9 cellular contexts compared by ENCODE assay signal in genomic region chr1:51330331-51331201, GRCh38. TPM values are rescaled to one million over a fixed set of nuclear protein-coding genes. Genes with fewer than 3 reads are reported as not detected.
A peak's percentile ranks its signal among the peaks of the same experiment; 100 is the strongest.
DNase-seq lines count a peak whose midpoint lies in the region; ATAC-seq, FAIRE-seq and TF ChIP-seq lines count a peak whose summit lies in the region.
"Had no signal": no experiment of that assay in that cellular context is flagged by ENCODE, and none has a peak within 500 bp of the region (broad histone marks: within the 10 kb centered on the region; RNA-seq: fewer than 3 reads in every experiment).

TSS of gene TTC39A (minus strand) at chr1:51330562. CDS start at chr1:51330477, 85 bp downstream.

- H3K4me1 Mint-ChIP-seq in activated naive CD8-positive, alpha-beta T cell treated with anti-CD3 and anti-CD28 coated beads, Interleukin-2, amount 10 ng/mL, durations not matched to agents 7 days and 5 days, result peaks cover 5% of the 10 kb centered on the region
- peaks cover 14% of the 10 kb centered on the region for H3K4me1 Mint-ChIP-seq in stimulated activated effector memory CD8-positive, alpha-beta T cell treated with anti-CD3 and anti-CD28 coated beads, Interleukin-12 subunit alpha, Interleukin-12 subunit beta, amount 100 ng/mL, for 72 hours

- no peak within 1 kb of the TSS for H3K27ac Mint-ChIP-seq in activated naive CD8-positive, alpha-beta T cell treated with anti-CD3 and anti-CD28 coated beads, Interleukin-2, amount 10 ng/mL, durations not matched to agents 7 days and 5 days
- no peak within 1 kb of the TSS for H3K27ac Mint-ChIP-seq in stimulated activated effector memory CD8-positive, alpha-beta T cell treated with anti-CD3 and anti-CD28 coated beads, Interleukin-12 subunit alpha, Interleukin-12 subunit beta, amount 100 ng/mL, for 72 hours

- H3K4me1 ChIP-seq in A673 (ENCODE audit: insufficient read depth, low read length, poor library complexity, severe bottlenecking) (peaks cover 17% of the 10 kb centered on the region), iPS-15b (ENCODE audit: control insufficient read depth, insufficient read depth, low read length) (peaks cover 5% of the 10 kb centered on the region)

- H3K27me3 ChIP-seq in A673 (replicated peaks; ENCODE audit: insufficient read depth, low read depth, low read length, poor library complexity) (no peaks in the 10 kb centered on the region), iPS-15b (ENCODE audit: control insufficient read depth, insufficient read depth, low read length) (peaks cover 10% of the 10 kb centered on the region)

- ATAC-seq in GM19035 (IDR thresholded peaks at IDR 0.05; ENCODE audit: unreplicated experiment) (peak; percentile 37), HG03520 (IDR thresholded peaks at IDR 0.05; ENCODE audit: unreplicated experiment) (no peak)
- ATAC-seq in activated naive CD8-positive, alpha-beta T cell treated with anti-CD3 and anti-CD28 coated beads, Interleukin-2, amount 10 ng/mL, durations not matched to agents 7 days and 5 days (ENCODE audit: low read depth), result peak; percentile 35
- no peak for ATAC-seq in stimulated activated effector memory CD8-positive, alpha-beta T cell treated with anti-CD3 and anti-CD28 coated beads, Interleukin-12 subunit alpha, Interleukin-12 subunit beta, amount 100 ng/mL, for 72 hours

- peaks cover 37% of the 10 kb centered on the region for H3K27me3 Mint-ChIP-seq in activated naive CD8-positive, alpha-beta T cell treated with anti-CD3 and anti-CD28 coated beads, Interleukin-2, amount 10 ng/mL, durations not matched to agents 7 days and 5 days

- H3K9me3 ChIP-seq in A673 (ENCODE audit: low read depth, low read length, poor library complexity, severe bottlenecking) (no peaks in the 10 kb centered on the region), iPS-15b (ENCODE audit: control insufficient read depth, insufficient read depth, low read length) (no peaks in the 10 kb centered on the region)

- CTCF ChIA-PET in A673 (lab: Charles Lee), result no interaction called here

- H3K4me3 ChIP-seq in A673 (ENCODE audit: low read depth, low read length, poor library complexity, severe bottlenecking), result peak within 1 kb of the TSS; percentile 47
- peak within 1 kb of the TSS; percentile 58 for H3K4me3 ChIP-seq in iPS-15b (ENCODE audit: low read depth, low read length)

- FAIRE-seq in H54 (lab: Jason Lieb, UNC), result no peak
- FAIRE-seq: endometrium had no signal

- H3K4me3 Mint-ChIP-seq in activated naive CD8-positive, alpha-beta T cell treated with anti-CD3 and anti-CD28 coated beads, Interleukin-2, amount 10 ng/mL, durations not matched to agents 7 days and 5 days, result peak within 1 kb of the TSS; percentile 71
- peak within 1 kb of the TSS; percentile 70 for H3K4me3 Mint-ChIP-seq in stimulated activated effector memory CD8-positive, alpha-beta T cell treated with anti-CD3 and anti-CD28 coated beads, Interleukin-12 subunit alpha, Interleukin-12 subunit beta, amount 100 ng/mL, for 72 hours

- peak within 1 kb of the TSS; percentile 56 for H3K27ac ChIP-seq in A673 (ENCODE audit: low read depth, low read length, poor library complexity, severe bottlenecking)

- H3K36me3 Mint-ChIP-seq in activated naive CD8-positive, alpha-beta T cell treated with anti-CD3 and anti-CD28 coated beads, Interleukin-2, amount 10 ng/mL, durations not matched to agents 7 days and 5 days, result peaks cover 1% of the 10 kb centered on the region
- H3K36me3 Mint-ChIP-seq in stimulated activated effector memory CD8-positive, alpha-beta T cell treated with anti-CD3 and anti-CD28 coated beads, Interleukin-12 subunit alpha, Interleukin-12 subunit beta, amount 100 ng/mL, for 72 hours, result no peaks in the 10 kb centered on the region

- DNase-seq in A673 (ENCODE audit: low spot score), result no peak
- no peak for DNase-seq in activated naive CD8-positive, alpha-beta T cell treated with anti-CD3 and anti-CD28 coated beads, Interleukin-2, amount 10 ng/mL, durations not matched to agents 7 days and 5 days
- no peak for DNase-seq in stimulated activated effector memory CD8-positive, alpha-beta T cell treated with anti-CD3 and anti-CD28 coated beads, Interleukin-12 subunit alpha, Interleukin-12 subunit beta, amount 100 ng/mL, for 72 hours (ENCODE audit: low spot score in 2 of 2)
- DNase-seq in KG1 (lab: John Stamatoyannopoulos, UW), result no peak
- no peak for DNase-seq in H54 (ENCODE audit: insufficient read length, low spot score)

- intact Hi-C loops in A673 (cut with micrococcal nuclease; ENCODE audit: unreplicated experiment), result no loop called here

- POLR2A ChIA-PET in A673 (lab: Charles Lee; ENCODE audit: low non-redundant PET), result no interaction called here
- POLR2A ChIA-PET in activated naive CD8-positive, alpha-beta T cell treated with anti-CD3 and anti-CD28 coated beads, Interleukin-2, amount 10 ng/mL, durations not matched to agents 7 days and 5 days (lab: Charles Lee), result no interaction called here

- TF ChIP-seq CTCF in A673 (conservative IDR thresholded peaks at IDR 0.05; ENCODE audit: low read depth, low read length), result no peak

- H3K9ac ChIP-seq in iPS-15b (ENCODE audit: low read depth, low read length), result no peak within 1 kb of the TSS

- BruUV-seq in A673 (replicated peaks; lab: Mats Ljungman, UMichigan), result no TSS peak

- no peak for TF ChIP-seq POLR2A in H54 (IDR thresholded peaks at IDR 0.05; ENCODE audit: low read depth, low read length)

- H3K9me3 Mint-ChIP-seq in activated naive CD8-positive, alpha-beta T cell treated with anti-CD3 and anti-CD28 coated beads, Interleukin-2, amount 10 ng/mL, durations not matched to agents 7 days and 5 days, result no peaks in the 10 kb centered on the region
- no peaks in the 10 kb centered on the region for H3K9me3 Mint-ChIP-seq in stimulated activated effector memory CD8-positive, alpha-beta T cell treated with anti-CD3 and anti-CD28 coated beads, Interleukin-12 subunit alpha, Interleukin-12 subunit beta, amount 100 ng/mL, for 72 hours

- no peaks in the 10 kb centered on the region for H3K36me3 ChIP-seq in A673 (ENCODE audit: insufficient read depth, low read length, poor library complexity, severe bottlenecking)
- H3K36me3 ChIP-seq in iPS-15b (ENCODE audit: control insufficient read depth, insufficient read depth, low read length), result no peaks in the 10 kb centered on the region

RNA-seq across cellular contexts. Expression of gene TTC39A, which starts in this region (rescaled TPM):
- total RNA-seq in A673 (2021), result 3.1 and 5.1 TPM in 2 replicates
- total RNA-seq in activated naive CD8-positive, alpha-beta T cell treated with anti-CD3 and anti-CD28 coated beads, Interleukin-2, amount 10 ng/mL, durations not matched to agents 7 days and 5 days, result not detected

Comparison
In these comparisons a context has a peak if more than half of its experiments do, and no peak if none do; other contexts are left out.
1. Peak in ATAC-seq in activated naive CD8-positive, alpha-beta T cell treated with anti-CD3 and anti-CD28 coated beads, Interleukin-2, amount 10 ng/mL, durations not matched to agents 7 days and 5 days; RNA of the gene not detected or under 1 TPM.